ENCODE assay signal across 14 cellular contexts in genomic region chr9:14345586-14346237, GRCh38. TPM values are rescaled to one million over a fixed set of nuclear protein-coding genes. Genes with fewer than 3 reads are reported as not detected.
DNase-seq lines count a peak whose midpoint lies in the region; ATAC-seq, FAIRE-seq and TF ChIP-seq lines count a peak whose summit lies in the region.
"Had no signal": no experiment of that assay in that cellular context is flagged by ENCODE, and none has a peak within 500 bp of the region (broad histone marks: within the 10 kb centered on the region; RNA-seq: fewer than 3 reads in every experiment).

No MANE protein-coding gene starts in this region.

- H3K9me3 Mint-ChIP-seq in activated CD4-positive, alpha-beta T cell treated with anti-CD3 and anti-CD28 coated beads, Interleukin-2, amount 10 ng/mL, durations not matched to agents 7 days and 5 days: no peaks in the 10 kb centered on the region
- H3K9me3 Mint-ChIP-seq in mesothelial cell of epicardium: no peaks in the 10 kb centered on the region
- H3K9me3 Mint-ChIP-seq: stimulated activated naive B cell treated with anti-CD40 and anti-IgM and Interleukin-4, amounts not matched to agents 10 μg/mL and 1 μg/mL and 100 μg/mL, for 72 hours had no signal

- H3K36me3 ChIP-seq in tibial artery (no peaks in the 10 kb centered on the region), small intestine (ENCODE audit: control insufficient read depth in 2 of 2, insufficient read depth in 2 of 2, low read length in 2 of 2) (no peaks in the 10 kb centered on the region)
- H3K36me3 ChIP-seq: neutrophil had no signal

- WGBS in small intestine, 3 donors: 13 to 25% (median 20%) methylated on average over 29 to 40 of the region's 40 CpGs

- ATAC-seq in HG02763 (IDR thresholded peaks at IDR 0.05; ENCODE audit: unreplicated experiment): no peak
- no peak for ATAC-seq in GM18517 (IDR thresholded peaks at IDR 0.05; ENCODE audit: unreplicated experiment)
- ATAC-seq: stimulated activated naive B cell treated with anti-CD40 and anti-IgM and Interleukin-4, amounts not matched to agents 10 μg/mL and 1 μg/mL and 100 μg/mL, for 72 hours had no signal

- CTCF ChIA-PET in activated CD4-positive, alpha-beta T cell treated with anti-CD3 and anti-CD28 coated beads, Interleukin-2, amount 10 ng/mL, durations not matched to agents 7 days and 5 days (lab: Charles Lee): no interaction called here

- DNase-seq in activated CD4-positive, alpha-beta T cell treated with anti-CD3 and anti-CD28 coated beads, Interleukin-2, amount 10 ng/mL, durations not matched to agents 7 days and 5 days: no peak
- no peak for DNase-seq in activated CD4-positive, alpha-beta T cell treated with anti-CD3 and anti-CD28 coated beads, Interleukin-2, amount 50 U/mL, for 1 hour
- DNase-seq in epithelial cell of proximal tubule (ENCODE audit: low read depth): no peak
- no peak for DNase-seq in mesothelial cell of epicardium (ENCODE audit: low spot score in 2 of 2, unreplicated experiment in 2 of 2)
- no peak for DNase-seq in tibial artery
- DNase-seq in small intestine: no peak
- DNase-seq: ACHN; activated CD4-positive, alpha-beta T cell treated with anti-CD3 and anti-CD28 coated beads for 48 hours; DMS79; NCI-H748 treated with DMSO at 0.1 percent for 48 hours; stimulated activated naive B cell treated with anti-CD40 and anti-IgM and Interleukin-4, amounts not matched to agents 10 μg/mL and 1 μg/mL and 100 μg/mL, for 72 hours had no signal

- H3K36me3 Mint-ChIP-seq in activated CD4-positive, alpha-beta T cell treated with anti-CD3 and anti-CD28 coated beads, Interleukin-2, amount 10 ng/mL, durations not matched to agents 7 days and 5 days (ENCODE audit: low read depth): no peaks in the 10 kb centered on the region
- H3K36me3 Mint-ChIP-seq in mesothelial cell of epicardium: no peaks in the 10 kb centered on the region

- H3K4me1 Mint-ChIP-seq in activated CD4-positive, alpha-beta T cell treated with anti-CD3 and anti-CD28 coated beads, Interleukin-2, amount 10 ng/mL, durations not matched to agents 7 days and 5 days: peaks cover 2% of the 10 kb centered on the region
- H3K4me1 Mint-ChIP-seq in mesothelial cell of epicardium: peaks cover 48% of the 10 kb centered on the region

- POLR2A ChIA-PET in activated CD4-positive, alpha-beta T cell treated with anti-CD3 and anti-CD28 coated beads, Interleukin-2, amount 10 ng/mL, durations not matched to agents 7 days and 5 days (lab: Charles Lee): no interaction called here

- H3K9me3 ChIP-seq in tibial artery (no peaks in the 10 kb centered on the region), small intestine (ENCODE audit: control insufficient read depth, low read depth) (no peaks in the 10 kb centered on the region)
- H3K9me3 ChIP-seq: neutrophil had no signal

- no peak for FAIRE-seq in small intestine (lab: Jason Lieb, UNC)

- intact Hi-C loops in tibial artery (cut with DNase I; ENCODE audit: low total_unique reads): loop anchor here (2.0 to 10.0 kb wide), 2 partner anchors 23 to 781 kb away; no protein-coding TSS in a partner anchor

- peak overlapping the region; percentile 41 for H3K27ac Mint-ChIP-seq in activated CD4-positive, alpha-beta T cell treated with anti-CD3 and anti-CD28 coated beads, Interleukin-2, amount 10 ng/mL, durations not matched to agents 7 days and 5 days
- H3K27ac Mint-ChIP-seq in mesothelial cell of epicardium: peak overlapping the region; percentile 72

- H3K4me1 ChIP-seq in tibial artery (peaks cover 0 to 54% (median 41%) of the 10 kb centered on the region in 4 donors), small intestine (ENCODE audit: control insufficient read depth in 2 of 2, insufficient read depth in 1 of 2, low read depth in 1 of 2, low read length in 1 of 2) (peaks cover 0 to 2% of the 10 kb centered on the region in 2 donors)

- TF ChIP-seq CTCF in epithelial cell of proximal tubule (conservative IDR thresholded peaks at IDR 0.05; ENCODE audit: low read depth, low read length): no peak
- TF ChIP-seq CTCF in mesothelial cell of epicardium (IDR thresholded peaks at IDR 0.05; ENCODE audit: unreplicated experiment): no peak
- TF ChIP-seq CTCF in tibial artery (IDR thresholded peaks at IDR 0.05): no peak

- no peaks in the 10 kb centered on the region for H3K27me3 ChIP-seq in tibial artery
- H3K27me3 ChIP-seq in small intestine (ENCODE audit: control insufficient read depth in 2 of 2, insufficient read depth in 2 of 2, low read length in 2 of 2): peaks cover 4 to 41% of the 10 kb centered on the region in 2 donors

- H3K4me3 ChIP-seq in epithelial cell of proximal tubule (ENCODE audit: low read depth, low read length) (peak overlapping the region; percentile 62), tibial artery (peak overlapping the region; percentile 60 to 69), small intestine (ENCODE audit: low read depth in 1 of 2, low read length in 2 of 2) (peak overlapping the region in 1 of 2 donors; percentile 22)

- H3K4me3 Mint-ChIP-seq in activated CD4-positive, alpha-beta T cell treated with anti-CD3 and anti-CD28 coated beads, Interleukin-2, amount 10 ng/mL, durations not matched to agents 7 days and 5 days: no peak overlapping the region
- H3K4me3 Mint-ChIP-seq in mesothelial cell of epicardium: peak overlapping the region; percentile 71
- H3K4me3 Mint-ChIP-seq: stimulated activated naive B cell treated with anti-CD40 and anti-IgM and Interleukin-4, amounts not matched to agents 10 μg/mL and 1 μg/mL and 100 μg/mL, for 72 hours had no signal

- peak overlapping the region; percentile 92 to 94 for H3K27ac ChIP-seq in tibial artery
- H3K27ac ChIP-seq in small intestine (ENCODE audit: low read depth in 1 of 2, low read length in 1 of 2): no peak overlapping the region
- H3K27ac ChIP-seq: neutrophil had no signal

- H3K27me3 Mint-ChIP-seq in activated CD4-positive, alpha-beta T cell treated with anti-CD3 and anti-CD28 coated beads, Interleukin-2, amount 10 ng/mL, durations not matched to agents 7 days and 5 days: no peaks in the 10 kb centered on the region
- H3K27me3 Mint-ChIP-seq in mesothelial cell of epicardium (ENCODE audit: low read depth): peaks cover 26% of the 10 kb centered on the region

RNA-seq across cellular contexts. Expression of gene NFIB, which starts 31.8 kb away (rescaled TPM):
- not detected for total RNA-seq in activated CD4-positive, alpha-beta T cell treated with anti-CD3 and anti-CD28 coated beads, Interleukin-2, amount 10 ng/mL, durations not matched to agents 7 days and 5 days
- total RNA-seq in epithelial cell of proximal tubule: 2.4 and 5.0 TPM in 2 replicates
- 213 to 237 TPM (median 230 TPM) in 3 replicates for total RNA-seq in mesothelial cell of epicardium
- 10 to 100 TPM in 2 of 3 donors, 1 to 10 TPM in 1; 7.8 to 15.9 (median 11.2) TPM for polyA plus RNA-seq in small intestine

Comparison
In these comparisons a context has a peak if more than half of its experiments do, and no peak if none do; other contexts are left out.
1. H3K27ac ChIP-seq: peak in tibial artery (2 of 2); none in small intestine (0 of 2).
2. RNA of gene NFIB, which starts 31.8 kb away (total RNA-seq): 213 to 237 TPM in mesothelial cell of epicardium; 2.4 to 5.0 TPM in epithelial cell of proximal tubule and not detected in activated CD4-positive, alpha-beta T cell treated with anti-CD3 and anti-CD28 coated beads, Interleukin-2, amount 10 ng/mL, durations not matched to agents 7 days and 5 days; every median in the first group is over 10 times any median in the second.